8 cellular contexts compared by ENCODE assay signal in the genomic region with DNA sequence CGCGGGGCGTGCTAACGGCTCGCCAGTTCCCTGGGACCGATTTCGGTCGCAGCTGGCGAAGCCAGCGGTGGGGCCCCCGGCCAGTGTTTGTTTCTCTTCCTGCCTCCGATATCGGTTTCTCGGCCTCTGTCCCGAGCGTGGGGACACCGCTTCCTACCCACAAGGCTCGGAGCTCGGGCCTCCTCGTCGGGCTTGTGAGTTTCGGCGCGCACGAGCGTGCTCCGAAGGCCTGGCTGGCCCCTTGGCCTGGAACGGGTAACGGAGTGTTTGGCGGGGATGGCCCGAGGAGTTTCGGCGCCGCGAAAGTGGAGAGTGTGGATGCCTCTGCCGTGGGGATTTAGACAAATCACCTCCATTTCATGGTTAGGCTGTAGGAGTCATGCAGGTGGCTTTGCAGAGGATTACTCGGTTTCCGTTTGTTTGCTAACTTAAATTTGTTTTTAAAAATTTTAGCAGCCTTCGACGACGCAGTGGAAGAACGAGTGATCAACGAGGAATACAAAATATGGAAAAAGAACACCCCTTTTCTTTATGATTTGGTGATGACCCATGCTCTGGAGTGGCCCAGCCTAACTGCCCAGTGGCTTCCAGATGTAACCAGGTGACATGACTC. TPM values are rescaled to one million over a fixed set of nuclear protein-coding genes. Genes with fewer than 3 reads are reported as not detected.
DNase-seq lines count a peak whose midpoint lies in the region; ATAC-seq and TF ChIP-seq lines count a peak whose summit lies in the region.

No MANE protein-coding gene starts in this region.

- peak overlapping the region; percentile 73 for H3K4me2 ChIP-seq in OCI-LY3 (ENCODE audit: low read length)

- H3K9me3 ChIP-seq in CD4-positive, alpha-beta T cell (ENCODE audit: control insufficient read depth, low read length) = no peaks in the 10 kb centered on the region
- no peaks in the 10 kb centered on the region for H3K9me3 ChIP-seq in OCI-LY3 (ENCODE audit: insufficient read depth, low read length)

- POLR2A ChIA-PET in CD4-positive, alpha-beta T cell (lab: Charles Lee) = interaction anchor here (0.6 to 3.6 kb wide), 34 partner anchors 9 to 1933 kb away, joined by 3 to 24 read pairs (median 4); a partner anchor contains a TSS

- H3K27ac Mint-ChIP-seq in CD4-positive, alpha-beta T cell = peak overlapping the region; percentile 95
- peak overlapping the region; percentile 88 for H3K27ac Mint-ChIP-seq in endothelial cell (ENCODE audit: unreplicated experiment)
- peak overlapping the region; percentile 97 to 100 for H3K27ac Mint-ChIP-seq in natural killer cell treated with Interleukin-12 subunit alpha and Interleukin-12 subunit beta and Interleukin-15 and Interleukin-18, amount 100 ng/mL, for 72 hours

- peak overlapping the region; percentile 94 for H3K4me3 Mint-ChIP-seq in CD4-positive, alpha-beta T cell
- peak overlapping the region; percentile 97 for H3K4me3 Mint-ChIP-seq in endothelial cell (ENCODE audit: unreplicated experiment)
- peak overlapping the region; percentile 99 for H3K4me3 Mint-ChIP-seq in natural killer cell treated with Interleukin-12 subunit alpha and Interleukin-12 subunit beta and Interleukin-15 and Interleukin-18, amount 100 ng/mL, for 72 hours

- no peaks in the 10 kb centered on the region for H3K27me3 ChIP-seq in CD4-positive, alpha-beta T cell (ENCODE audit: control insufficient read depth, insufficient read depth, low read length)
- no peaks in the 10 kb centered on the region for H3K27me3 ChIP-seq in OCI-LY3 (ENCODE audit: low read depth, low read length)

- no peak overlapping the region for H2AFZ ChIP-seq in OCI-LY3 (ENCODE audit: low read depth, low read length)

- H3K27ac ChIP-seq in CD4-positive, alpha-beta T cell (ENCODE audit: low read depth, low read length) = peak overlapping the region; percentile 98
- peak overlapping the region; percentile 74 for H3K27ac ChIP-seq in OCI-LY3 (ENCODE audit: low read length)

- H3K9me3 Mint-ChIP-seq in CD4-positive, alpha-beta T cell = no peaks in the 10 kb centered on the region
- no peaks in the 10 kb centered on the region for H3K9me3 Mint-ChIP-seq in endothelial cell (ENCODE audit: unreplicated experiment)
- no peaks in the 10 kb centered on the region for H3K9me3 Mint-ChIP-seq in natural killer cell treated with Interleukin-12 subunit alpha and Interleukin-12 subunit beta and Interleukin-15 and Interleukin-18, amount 100 ng/mL, for 72 hours

- peaks cover 64% of the 10 kb centered on the region for H3K36me3 Mint-ChIP-seq in CD4-positive, alpha-beta T cell (ENCODE audit: low read depth)
- peaks cover 10% of the 10 kb centered on the region for H3K36me3 Mint-ChIP-seq in endothelial cell (ENCODE audit: low read depth, unreplicated experiment)
- peaks cover 19% of the 10 kb centered on the region for H3K36me3 Mint-ChIP-seq in natural killer cell treated with Interleukin-12 subunit alpha and Interleukin-12 subunit beta and Interleukin-15 and Interleukin-18, amount 100 ng/mL, for 72 hours

- intact Hi-C loops in CD4-positive, alpha-beta T cell (cut with DNase I, micrococcal nuclease) = loop anchor here in 1 of 2 experiments (2.0 to 10.0 kb wide), 6 partner anchors 165 to 1739 kb away; a partner anchor contains a TSS

- peaks cover 84% of the 10 kb centered on the region for H3K79me2 ChIP-seq in OCI-LY3 (ENCODE audit: low read length)

- peak overlapping the region; percentile 82 for H3K4me3 ChIP-seq in OCI-LY3 (ENCODE audit: low read length)

- DNase-seq in CD4-positive, alpha-beta T cell = peak in 1 of 10 experiments; percentile 20
- DNase-seq in endothelial cell (ENCODE audit: low spot score) = no peak
- DNase-seq in natural killer cell treated with Interleukin-12 subunit alpha and Interleukin-12 subunit beta and Interleukin-15 and Interleukin-18, amount 100 ng/mL, for 72 hours (ENCODE audit: low spot score) = no peak
- DNase-seq in activated CD8-positive, alpha-beta memory T cell treated with anti-CD3 and anti-CD28 coated beads for 24 hours = no peak
- no peak for DNase-seq in NCI-H748 (lab: John Stamatoyannopoulos, UW; ENCODE audit: unreplicated experiment)
- DNase-seq in HK-2 (ENCODE audit: unreplicated experiment) = no peak

- CTCF ChIA-PET in CD4-positive, alpha-beta T cell (lab: Charles Lee) = no interaction called here

- H3K9ac ChIP-seq in OCI-LY3 (ENCODE audit: low read length) = peak overlapping the region; percentile 91

- peaks cover 31% of the 10 kb centered on the region for H3K36me3 ChIP-seq in OCI-LY3 (replicated peaks; ENCODE audit: low read depth, low read length)

- no peaks in the 10 kb centered on the region for H3K27me3 Mint-ChIP-seq in CD4-positive, alpha-beta T cell
- peaks cover 3% of the 10 kb centered on the region for H3K27me3 Mint-ChIP-seq in endothelial cell (ENCODE audit: unreplicated experiment)
- H3K27me3 Mint-ChIP-seq in natural killer cell treated with Interleukin-12 subunit alpha and Interleukin-12 subunit beta and Interleukin-15 and Interleukin-18, amount 100 ng/mL, for 72 hours = no peaks in the 10 kb centered on the region

- peaks cover 67% of the 10 kb centered on the region for H3K4me1 Mint-ChIP-seq in CD4-positive, alpha-beta T cell (ENCODE audit: low read depth)
- peaks cover 37% of the 10 kb centered on the region for H3K4me1 Mint-ChIP-seq in endothelial cell (ENCODE audit: unreplicated experiment)
- H3K4me1 Mint-ChIP-seq in natural killer cell treated with Interleukin-12 subunit alpha and Interleukin-12 subunit beta and Interleukin-15 and Interleukin-18, amount 100 ng/mL, for 72 hours (ENCODE audit: low read depth in 2 of 2) = peaks cover 35 to 50% of the 10 kb centered on the region in 2 donors

- peaks cover 23% of the 10 kb centered on the region for H3K4me1 ChIP-seq in OCI-LY3 (ENCODE audit: low read length)

- peaks cover 11% of the 10 kb centered on the region; the same call in 1 of the 2 replicates for H4K20me1 ChIP-seq in OCI-LY3 (ENCODE audit: insufficient read depth, low read length)

- TF ChIP-seq CTCF in CD4-positive, alpha-beta T cell (IDR thresholded peaks at IDR 0.05) = no peak
- TF ChIP-seq CTCF in OCI-LY3 (IDR thresholded peaks at IDR 0.05; ENCODE audit: low read depth, low read length) (no peak), endothelial cell (IDR thresholded peaks at IDR 0.05; ENCODE audit: unreplicated experiment) (no peak)

- ATAC-seq in CD4-positive, alpha-beta T cell (ENCODE audit: poor library complexity) = no peak
- peak; percentile 41 for ATAC-seq in GM19395 (IDR thresholded peaks at IDR 0.05; ENCODE audit: unreplicated experiment)
- no peak for ATAC-seq in natural killer cell treated with Interleukin-12 subunit alpha and Interleukin-12 subunit beta and Interleukin-15 and Interleukin-18, amount 100 ng/mL, for 72 hours

RNA-seq across cellular contexts. Expression of a gene that starts 0.6 kb away (rescaled TPM):
- total RNA-seq in CD4-positive, alpha-beta T cell = 100 to 1,000 TPM; 108 to 117 TPM
- total RNA-seq in endothelial cell (ENCODE audit: unreplicated experiment) = 280 TPM
- total RNA-seq in natural killer cell treated with Interleukin-12 subunit alpha and Interleukin-12 subunit beta and Interleukin-15 and Interleukin-18, amount 100 ng/mL, for 72 hours = 100 to 1,000 TPM; 228 to 244 TPM

RNA-seq across cellular contexts. Expression of a gene that starts 1.2 kb away (rescaled TPM):
- total RNA-seq in CD4-positive, alpha-beta T cell = 10 to 100 TPM; 23.9 to 24.1 TPM
- total RNA-seq in endothelial cell (ENCODE audit: unreplicated experiment) = 30.2 TPM
- 10 to 100 TPM; 51.6 to 58.3 TPM for total RNA-seq in natural killer cell treated with Interleukin-12 subunit alpha and Interleukin-12 subunit beta and Interleukin-15 and Interleukin-18, amount 100 ng/mL, for 72 hours

RNA-seq across cellular contexts. Expression of a gene that starts 51.0 kb away (rescaled TPM):
- total RNA-seq in CD4-positive, alpha-beta T cell = not detected
- total RNA-seq in endothelial cell (ENCODE audit: unreplicated experiment) = 0.49 TPM
- not detected for total RNA-seq in natural killer cell treated with Interleukin-12 subunit alpha and Interleukin-12 subunit beta and Interleukin-15 and Interleukin-18, amount 100 ng/mL, for 72 hours
